17 cellular contexts compared by ENCODE assay signal in the genomic region with DNA sequence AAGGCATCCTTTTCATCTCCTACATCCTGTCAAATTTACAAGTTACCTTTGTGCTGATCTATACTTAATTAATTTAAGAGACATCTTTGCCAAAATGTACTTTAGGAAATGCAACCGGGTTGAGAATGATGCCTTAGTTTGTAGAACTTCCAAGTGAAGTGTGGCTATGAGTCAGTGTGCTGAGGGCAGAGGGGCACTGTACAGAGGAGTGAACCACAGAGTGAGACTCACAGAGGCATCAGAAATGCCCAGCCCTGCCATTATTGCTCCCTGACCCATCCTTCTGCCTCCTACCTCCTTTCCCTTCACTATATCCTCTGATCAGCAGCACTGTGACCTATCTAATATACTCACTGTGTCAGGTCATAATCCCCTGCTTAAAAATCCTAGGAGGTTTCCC.
"Had no signal": no experiment of that assay in that cellular context is flagged by ENCODE, and none has a peak within 500 bp of the region (broad histone marks: within the 10 kb centered on the region; RNA-seq: fewer than 3 reads in every experiment).

No MANE protein-coding gene starts in this region.

- DNase-seq: effector memory CD8-positive, alpha-beta T cell; esophagus squamous epithelium; gastrocnemius medialis; immature natural killer cell; kidney; left cardiac atrium; left ventricle myocardium inferior; lower lobe of right lung; nucleus accumbens; ovary; right cardiac atrium; stimulated activated CD4-positive, alpha-beta T cell treated with anti-CD3 and anti-CD28 coated beads, Interleukin-2, amount 100 ng/mL, for 48 hours; stimulated activated naive CD4-positive, alpha-beta T cell treated with Interleukin-2 at 50 U/mL for 16 hours; trophoblast cell had no signal

- ATAC-seq: effector memory CD8-positive, alpha-beta T cell; gastrocnemius medialis; left cardiac atrium; natural killer cell treated with Interleukin-12 subunit alpha and Interleukin-12 subunit beta and Interleukin-15 and Interleukin-18, amount 100 ng/mL, for 72 hours; right cardiac atrium had no signal

- H3K4me3 ChIP-seq: esophagus squamous epithelium, gastrocnemius medialis, left ventricle myocardium inferior, lower lobe of right lung, neural progenitor cell, ovary, smooth muscle cell had no signal
